Comparison of ENCODE assay signal across 1 cellular context in the genomic region with DNA sequence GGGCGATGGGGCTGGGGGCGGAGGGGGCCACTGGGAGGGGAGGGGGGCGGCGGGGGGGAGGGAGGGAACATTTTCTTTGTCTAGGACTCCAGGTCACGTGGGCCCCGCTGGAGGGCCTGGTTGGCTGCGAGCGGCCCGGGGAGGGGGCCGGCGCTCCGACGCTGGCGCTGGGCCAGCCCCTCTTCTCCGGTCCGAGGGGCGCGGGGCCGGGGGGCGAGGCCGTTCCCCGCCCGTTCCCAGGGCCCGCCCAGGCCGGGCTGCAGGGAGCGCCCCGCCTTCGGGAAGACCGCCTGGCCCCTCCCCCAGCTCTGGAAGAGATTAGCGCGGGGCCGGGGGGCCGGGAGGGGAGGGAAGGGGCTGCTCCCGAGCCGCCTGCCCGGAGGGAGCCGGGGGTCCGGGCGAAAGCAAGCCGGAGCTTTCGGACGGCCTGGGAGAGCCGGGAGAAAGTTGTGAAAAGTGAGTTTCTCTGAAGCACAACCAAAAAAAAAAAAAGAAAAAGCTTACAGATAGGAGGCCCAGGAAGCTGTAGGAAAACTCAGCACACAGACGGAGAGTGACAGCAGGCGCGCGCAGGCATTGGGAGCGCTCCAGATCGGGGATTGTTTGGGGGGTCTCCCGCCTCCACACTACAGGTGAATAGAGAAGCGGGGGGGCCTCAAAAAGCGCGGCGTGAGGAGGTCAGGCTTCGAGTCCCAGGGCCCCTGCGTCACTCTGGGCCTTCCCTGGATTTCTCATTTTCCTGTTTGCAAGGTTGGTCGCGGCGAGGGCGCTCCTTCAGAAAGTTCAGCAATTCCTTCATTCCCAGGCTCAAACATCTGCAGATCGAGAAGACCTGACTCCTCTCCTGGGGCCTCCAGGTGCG.
TF ChIP-seq lines count a peak whose summit lies in the region.

No MANE protein-coding gene starts in this region.

TF ChIP-seq in HepG2, 621 proteins besides CTCF, POLR2A, EP300 and RAD21 (continued from another document and continues in another):
- TF ChIP-seq, protein P1, sequence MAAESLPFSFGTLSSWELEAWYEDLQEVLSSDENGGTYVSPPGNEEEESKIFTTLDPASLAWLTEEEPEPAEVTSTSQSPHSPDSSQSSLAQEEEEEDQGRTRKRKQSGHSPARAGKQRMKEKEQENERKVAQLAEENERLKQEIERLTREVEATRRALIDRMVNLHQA (CRISPR knock-in tag; IDR thresholded peaks at IDR 0.05) = no peak
- TF ChIP-seq CC2D1A (CRISPR knock-in tag; IDR thresholded peaks at IDR 0.05) (no peak), PAF1 (CRISPR knock-in tag; IDR thresholded peaks at IDR 0.05) (no peak), SMARCE1 (IDR thresholded peaks at IDR 0.05; ENCODE audit: borderline replicate concordance) (no peak), SNAPC5 (CRISPR knock-in tag; IDR thresholded peaks at IDR 0.05; ENCODE audit: borderline replicate concordance) (0 out of 2 replicates have a peak, but pooled peaks have one; percentile 71), XRCC5 (optimal IDR thresholded peaks at IDR 0.05; ENCODE audit: low read length) (no peak), JARID2 (CRISPR knock-in tag; IDR thresholded peaks at IDR 0.05; ENCODE audit: insufficient replicate concordance) (no peak), KAT2B (IDR thresholded peaks at IDR 0.05; ENCODE audit: borderline replicate concordance, low read depth, low read length) (no peak), KDM1A (CRISPR knock-in tag; IDR thresholded peaks at IDR 0.05) (no peak), ETV5 (CRISPR knock-in tag; IDR thresholded peaks at IDR 0.05; ENCODE audit: borderline replicate concordance) (no peak), ZNF616 (CRISPR knock-in tag; IDR thresholded peaks at IDR 0.05; ENCODE audit: low read depth) (no peak), KAT7 (CRISPR knock-in tag; IDR thresholded peaks at IDR 0.05; ENCODE audit: borderline replicate concordance) (no peak), ZNF879 (CRISPR knock-in tag; IDR thresholded peaks at IDR 0.05) (no peak), STAG1 (CRISPR knock-in tag; IDR thresholded peaks at IDR 0.05) (no peak), ZNF883 (CRISPR knock-in tag; IDR thresholded peaks at IDR 0.05; ENCODE audit: not compliant biosample characterization) (no peak), NCOR1 (IDR thresholded peaks at IDR 0.05; ENCODE audit: borderline replicate concordance, low read length) (no peak), HCFC1 (IDR thresholded peaks at IDR 0.05; ENCODE audit: low read depth, low read length) (no peak), POLR2G (IDR thresholded peaks at IDR 0.05; ENCODE audit: low read depth, low read length) (no peak), STAT5B (CRISPR knock-in tag; IDR thresholded peaks at IDR 0.05) (no peak), CEBPB (IDR thresholded peaks at IDR 0.05; ENCODE audit: borderline replicate concordance, low read depth, low read length) (no peak), ZNF841 (CRISPR knock-in tag; IDR thresholded peaks at IDR 0.05; ENCODE audit: borderline replicate concordance) (no peak), TEAD2 (CRISPR knock-in tag; IDR thresholded peaks at IDR 0.05) (no peak), SUZ12 (IDR thresholded peaks at IDR 0.05; ENCODE audit: low read depth, low read length) (no peak), RFXANK (CRISPR knock-in tag; IDR thresholded peaks at IDR 0.05) (no peak), TEAD3 (CRISPR knock-in tag; optimal IDR thresholded peaks at IDR 0.05; ENCODE audit: borderline replicate concordance) (no peak), ASH2L (IDR thresholded peaks at IDR 0.05; ENCODE audit: insufficient read length, low read depth, low read length) (no peak), BRF2 (CRISPR knock-in tag; IDR thresholded peaks at IDR 0.05) (no peak), EZH2 (conservative IDR thresholded peaks at IDR 0.05; ENCODE audit: low read depth, low read length) (no peak), ZNF747 (CRISPR knock-in tag; IDR thresholded peaks at IDR 0.05; ENCODE audit: borderline replicate concordance) (no peak), ZNF549 (CRISPR knock-in tag; IDR thresholded peaks at IDR 0.05) (no peak), ARHGAP35 (CRISPR knock-in tag; IDR thresholded peaks at IDR 0.05; ENCODE audit: borderline replicate concordance) (no peak), JUND (CRISPR knock-in tag; IDR thresholded peaks at IDR 0.05) (no peak), ZNF33A (CRISPR knock-in tag; IDR thresholded peaks at IDR 0.05; ENCODE audit: borderline replicate concordance) (no peak), HOXA9 (CRISPR knock-in tag; IDR thresholded peaks at IDR 0.05; ENCODE audit: borderline replicate concordance) (no peak), SAP130 (CRISPR knock-in tag; IDR thresholded peaks at IDR 0.05; ENCODE audit: low read depth) (no peak), SNAI1 (CRISPR knock-in tag; IDR thresholded peaks at IDR 0.05; ENCODE audit: borderline replicate concordance) (no peak; the same call in 1 of the 2 replicates), SIN3A (IDR thresholded peaks at IDR 0.05; ENCODE audit: borderline replicate concordance, low read depth, low read length) (peak; percentile 24; the same call in 1 of the 2 replicates), HOXD1 (CRISPR knock-in tag; IDR thresholded peaks at IDR 0.05) (no peak), TBP (CRISPR knock-in tag; IDR thresholded peaks at IDR 0.05) (no peak), CENPT (CRISPR knock-in tag; IDR thresholded peaks at IDR 0.05; ENCODE audit: low read depth) (no peak), GTF2F1 (IDR thresholded peaks at IDR 0.05; ENCODE audit: low read length) (no peak), E2F1 (CRISPR knock-in tag; IDR thresholded peaks at IDR 0.05) (peak; percentile 39; the same call in 1 of the 2 replicates), RFX1 (IDR thresholded peaks at IDR 0.05) (no peak), HMGA1 (CRISPR knock-in tag; conservative IDR thresholded peaks at IDR 0.05) (no peak)
- TF ChIP-seq, protein P2, sequence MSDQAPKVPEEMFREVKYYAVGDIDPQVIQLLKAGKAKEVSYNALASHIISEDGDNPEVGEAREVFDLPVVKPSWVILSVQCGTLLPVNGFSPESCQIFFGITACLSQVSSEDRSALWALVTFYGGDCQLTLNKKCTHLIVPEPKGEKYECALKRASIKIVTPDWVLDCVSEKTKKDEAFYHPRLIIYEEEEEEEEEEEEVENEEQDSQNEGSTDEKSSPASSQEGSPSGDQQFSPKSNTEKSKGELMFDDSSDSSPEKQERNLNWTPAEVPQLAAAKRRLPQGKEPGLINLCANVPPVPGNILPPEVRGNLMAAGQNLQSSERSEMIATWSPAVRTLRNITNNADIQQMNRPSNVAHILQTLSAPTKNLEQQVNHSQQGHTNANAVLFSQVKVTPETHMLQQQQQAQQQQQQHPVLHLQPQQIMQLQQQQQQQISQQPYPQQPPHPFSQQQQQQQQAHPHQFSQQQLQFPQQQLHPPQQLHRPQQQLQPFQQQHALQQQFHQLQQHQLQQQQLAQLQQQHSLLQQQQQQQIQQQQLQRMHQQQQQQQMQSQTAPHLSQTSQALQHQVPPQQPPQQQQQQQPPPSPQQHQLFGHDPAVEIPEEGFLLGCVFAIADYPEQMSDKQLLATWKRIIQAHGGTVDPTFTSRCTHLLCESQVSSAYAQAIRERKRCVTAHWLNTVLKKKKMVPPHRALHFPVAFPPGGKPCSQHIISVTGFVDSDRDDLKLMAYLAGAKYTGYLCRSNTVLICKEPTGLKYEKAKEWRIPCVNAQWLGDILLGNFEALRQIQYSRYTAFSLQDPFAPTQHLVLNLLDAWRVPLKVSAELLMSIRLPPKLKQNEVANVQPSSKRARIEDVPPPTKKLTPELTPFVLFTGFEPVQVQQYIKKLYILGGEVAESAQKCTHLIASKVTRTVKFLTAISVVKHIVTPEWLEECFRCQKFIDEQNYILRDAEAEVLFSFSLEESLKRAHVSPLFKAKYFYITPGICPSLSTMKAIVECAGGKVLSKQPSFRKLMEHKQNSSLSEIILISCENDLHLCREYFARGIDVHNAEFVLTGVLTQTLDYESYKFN (CRISPR knock-in tag; conservative IDR thresholded peaks at IDR 0.05) = 0 out of 2 replicates have a peak, but pooled peaks have one; percentile 20
- TF ChIP-seq, protein P3, sequence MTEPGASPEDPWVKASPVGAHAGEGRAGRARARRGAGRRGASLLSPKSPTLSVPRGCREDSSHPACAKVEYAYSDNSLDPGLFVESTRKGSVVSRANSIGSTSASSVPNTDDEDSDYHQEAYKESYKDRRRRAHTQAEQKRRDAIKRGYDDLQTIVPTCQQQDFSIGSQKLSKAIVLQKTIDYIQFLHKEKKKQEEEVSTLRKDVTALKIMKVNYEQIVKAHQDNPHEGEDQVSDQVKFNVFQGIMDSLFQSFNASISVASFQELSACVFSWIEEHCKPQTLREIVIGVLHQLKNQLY (CRISPR knock-in tag; IDR thresholded peaks at IDR 0.05) = no peak
- TF ChIP-seq, protein P4, sequence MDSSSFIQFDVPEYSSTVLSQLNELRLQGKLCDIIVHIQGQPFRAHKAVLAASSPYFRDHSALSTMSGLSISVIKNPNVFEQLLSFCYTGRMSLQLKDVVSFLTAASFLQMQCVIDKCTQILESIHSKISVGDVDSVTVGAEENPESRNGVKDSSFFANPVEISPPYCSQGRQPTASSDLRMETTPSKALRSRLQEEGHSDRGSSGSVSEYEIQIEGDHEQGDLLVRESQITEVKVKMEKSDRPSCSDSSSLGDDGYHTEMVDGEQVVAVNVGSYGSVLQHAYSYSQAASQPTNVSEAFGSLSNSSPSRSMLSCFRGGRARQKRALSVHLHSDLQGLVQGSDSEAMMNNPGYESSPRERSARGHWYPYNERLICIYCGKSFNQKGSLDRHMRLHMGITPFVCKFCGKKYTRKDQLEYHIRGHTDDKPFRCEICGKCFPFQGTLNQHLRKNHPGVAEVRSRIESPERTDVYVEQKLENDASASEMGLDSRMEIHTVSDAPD (CRISPR knock-in tag; IDR thresholded peaks at IDR 0.05) = no peak
- TF ChIP-seq, protein P5, sequence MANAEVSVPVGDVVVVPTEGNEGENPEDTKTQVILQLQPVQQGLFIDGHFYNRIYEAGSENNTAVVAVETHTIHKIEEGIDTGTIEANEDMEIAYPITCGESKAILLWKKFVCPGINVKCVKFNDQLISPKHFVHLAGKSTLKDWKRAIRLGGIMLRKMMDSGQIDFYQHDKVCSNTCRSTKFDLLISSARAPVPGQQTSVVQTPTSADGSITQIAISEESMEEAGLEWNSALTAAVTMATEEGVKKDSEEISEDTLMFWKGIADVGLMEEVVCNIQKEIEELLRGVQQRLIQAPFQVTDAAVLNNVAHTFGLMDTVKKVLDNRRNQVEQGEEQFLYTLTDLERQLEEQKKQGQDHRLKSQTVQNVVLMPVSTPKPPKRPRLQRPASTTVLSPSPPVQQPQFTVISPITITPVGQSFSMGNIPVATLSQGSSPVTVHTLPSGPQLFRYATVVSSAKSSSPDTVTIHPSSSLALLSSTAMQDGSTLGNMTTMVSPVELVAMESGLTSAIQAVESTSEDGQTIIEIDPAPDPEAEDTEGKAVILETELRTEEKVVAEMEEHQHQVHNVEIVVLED (CRISPR knock-in tag; IDR thresholded peaks at IDR 0.05; ENCODE audit: borderline replicate concordance) = no peak
- TF ChIP-seq, protein P6, sequence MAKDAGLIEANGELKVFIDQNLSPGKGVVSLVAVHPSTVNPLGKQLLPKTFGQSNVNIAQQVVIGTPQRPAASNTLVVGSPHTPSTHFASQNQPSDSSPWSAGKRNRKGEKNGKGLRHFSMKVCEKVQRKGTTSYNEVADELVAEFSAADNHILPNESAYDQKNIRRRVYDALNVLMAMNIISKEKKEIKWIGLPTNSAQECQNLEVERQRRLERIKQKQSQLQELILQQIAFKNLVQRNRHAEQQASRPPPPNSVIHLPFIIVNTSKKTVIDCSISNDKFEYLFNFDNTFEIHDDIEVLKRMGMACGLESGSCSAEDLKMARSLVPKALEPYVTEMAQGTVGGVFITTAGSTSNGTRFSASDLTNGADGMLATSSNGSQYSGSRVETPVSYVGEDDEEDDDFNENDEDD (CRISPR knock-in tag; IDR thresholded peaks at IDR 0.05; ENCODE audit: borderline replicate concordance) = peak; percentile 30; the same call in 1 of the 2 replicates
- TF ChIP-seq, protein P7, sequence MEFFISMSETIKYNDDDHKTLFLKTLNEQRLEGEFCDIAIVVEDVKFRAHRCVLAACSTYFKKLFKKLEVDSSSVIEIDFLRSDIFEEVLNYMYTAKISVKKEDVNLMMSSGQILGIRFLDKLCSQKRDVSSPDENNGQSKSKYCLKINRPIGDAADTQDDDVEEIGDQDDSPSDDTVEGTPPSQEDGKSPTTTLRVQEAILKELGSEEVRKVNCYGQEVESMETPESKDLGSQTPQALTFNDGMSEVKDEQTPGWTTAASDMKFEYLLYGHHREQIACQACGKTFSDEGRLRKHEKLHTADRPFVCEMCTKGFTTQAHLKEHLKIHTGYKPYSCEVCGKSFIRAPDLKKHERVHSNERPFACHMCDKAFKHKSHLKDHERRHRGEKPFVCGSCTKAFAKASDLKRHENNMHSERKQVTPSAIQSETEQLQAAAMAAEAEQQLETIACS (CRISPR knock-in tag; IDR thresholded peaks at IDR 0.05) = no peak
- TF ChIP-seq, protein P8, sequence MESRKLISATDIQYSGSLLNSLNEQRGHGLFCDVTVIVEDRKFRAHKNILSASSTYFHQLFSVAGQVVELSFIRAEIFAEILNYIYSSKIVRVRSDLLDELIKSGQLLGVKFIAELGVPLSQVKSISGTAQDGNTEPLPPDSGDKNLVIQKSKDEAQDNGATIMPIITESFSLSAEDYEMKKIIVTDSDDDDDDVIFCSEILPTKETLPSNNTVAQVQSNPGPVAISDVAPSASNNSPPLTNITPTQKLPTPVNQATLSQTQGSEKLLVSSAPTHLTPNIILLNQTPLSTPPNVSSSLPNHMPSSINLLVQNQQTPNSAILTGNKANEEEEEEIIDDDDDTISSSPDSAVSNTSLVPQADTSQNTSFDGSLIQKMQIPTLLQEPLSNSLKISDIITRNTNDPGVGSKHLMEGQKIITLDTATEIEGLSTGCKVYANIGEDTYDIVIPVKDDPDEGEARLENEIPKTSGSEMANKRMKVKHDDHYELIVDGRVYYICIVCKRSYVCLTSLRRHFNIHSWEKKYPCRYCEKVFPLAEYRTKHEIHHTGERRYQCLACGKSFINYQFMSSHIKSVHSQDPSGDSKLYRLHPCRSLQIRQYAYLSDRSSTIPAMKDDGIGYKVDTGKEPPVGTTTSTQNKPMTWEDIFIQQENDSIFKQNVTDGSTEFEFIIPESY (CRISPR knock-in tag; IDR thresholded peaks at IDR 0.05) = no peak
